ENCODE assay signal across 12 cellular contexts in the genomic region with DNA sequence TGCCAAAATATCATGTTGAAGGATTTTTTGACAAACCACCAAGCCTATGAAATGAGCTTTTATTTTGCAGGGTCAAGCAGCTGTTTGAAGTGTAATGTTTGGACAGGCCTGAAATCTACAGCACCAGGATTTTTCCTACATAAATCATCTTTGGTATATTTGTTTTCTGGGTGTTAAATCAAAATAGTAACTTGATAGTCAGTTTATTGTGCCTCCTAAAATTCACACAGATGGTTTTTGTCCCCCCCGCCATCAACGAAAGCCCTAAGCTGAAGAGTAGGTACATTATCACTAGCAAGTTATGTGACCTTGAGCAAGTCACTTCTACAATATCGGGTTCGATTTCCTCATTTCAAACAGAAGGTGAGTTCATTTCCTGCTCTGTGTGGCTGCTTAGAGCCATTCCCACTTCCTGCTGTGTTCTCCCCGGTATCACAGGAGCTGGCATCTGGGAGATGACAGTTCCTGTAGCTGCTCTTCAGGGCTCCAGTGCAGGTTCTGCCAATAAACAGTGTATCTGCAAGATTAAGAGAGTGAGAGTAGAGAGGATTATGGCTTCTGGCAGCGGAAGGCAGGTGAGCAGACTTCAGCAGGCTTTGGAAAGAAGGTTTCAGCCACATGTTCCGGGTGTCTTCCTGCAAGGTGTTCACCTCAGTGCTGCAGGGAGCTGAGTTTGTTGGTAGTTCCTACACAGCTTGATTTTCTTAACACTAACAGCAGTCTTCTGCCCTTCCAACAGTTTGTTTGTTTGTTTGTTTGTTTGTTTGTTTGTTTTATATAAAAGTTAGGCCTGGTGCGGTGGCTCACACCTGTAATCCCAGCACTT. TPM values are rescaled to one million over a fixed set of nuclear protein-coding genes. Genes with fewer than 3 reads are reported as not detected.
DNase-seq lines count a peak whose midpoint lies in the region; ATAC-seq, FAIRE-seq and TF ChIP-seq lines count a peak whose summit lies in the region.
"Had no signal": no experiment of that assay in that cellular context is flagged by ENCODE, and none has a peak within 500 bp of the region (broad histone marks: within the 10 kb centered on the region; RNA-seq: fewer than 3 reads in every experiment).

No MANE protein-coding gene starts in this region.

- no peaks in the 10 kb centered on the region for H3K27me3 ChIP-seq in PC-9 (ENCODE audit: insufficient read depth, low read depth)
- H3K27me3 ChIP-seq: vagina had no signal

- POLR2A ChIA-PET in A549 (lab: Yijun Ruan, JAX) (interaction anchor here (1.7 kb wide), 1 partner anchor 48 kb away, joined by 10 read pairs; the partner anchor contains the start of gene GNE), PC-9 (lab: Charles Lee; ENCODE audit: unreplicated experiment) (interaction anchor here (0.6 kb wide), 2 partner anchors 31 to 61 kb away, joined by 4 to 5 read pairs; no protein-coding TSS in a partner anchor)

- TF ChIP-seq EP300 in A549 (IDR thresholded peaks at IDR 0.05) = peak in 1 of 2 experiments; percentile 34; a peak in 3 of 5 replicates

- TF ChIP-seq CTCF in A549 (IDR thresholded peaks at IDR 0.05) (no peak), GM12864 (IDR thresholded peaks at IDR 0.05; ENCODE audit: low read depth, low read length, missing control alignments) (no peak), PC-9 (conservative IDR thresholded peaks at IDR 0.05) (no peak), epithelial cell of esophagus (IDR thresholded peaks at IDR 0.05; ENCODE audit: insufficient read depth, low read depth, low read length, missing control alignments) (no peak)

- FAIRE-seq in A549 (lab: Jason Lieb, UNC) = no peak

- peaks cover 21% of the 10 kb centered on the region for H3F3A ChIP-seq in PC-9 (ENCODE audit: insufficient read depth, low read depth)

- CTCF ChIA-PET in A549 (lab: Yijun Ruan, JAX) (interaction anchor here (1.2 to 2.2 kb wide), 6 partner anchors 12 to 59 kb away, joined by 3 to 14 read pairs (median 7); no protein-coding TSS in a partner anchor), PC-9 (lab: Charles Lee) (interaction anchor here (0.5 to 0.6 kb wide), 2 partner anchors 30 to 64 kb away, joined by 5 to 12 read pairs; no protein-coding TSS in a partner anchor)

- no peaks in the 10 kb centered on the region for H3K36me3 ChIP-seq in PC-9 (ENCODE audit: low read depth)
- H3K36me3 ChIP-seq: vagina had no signal

- no TSS peak for BruUV-seq in PC-9 (replicated peaks; lab: Mats Ljungman, UMichigan)

- no peak overlapping the region for H3K4me3 ChIP-seq in A549
- H3K4me3 ChIP-seq in GM12864 (ENCODE audit: low read depth, low read length) = no peak overlapping the region
- H3K4me3 ChIP-seq in PC-9 = peak overlapping the region; percentile 10; the same call in 1 of the 2 replicates
- H3K4me3 ChIP-seq in epithelial cell of esophagus (ENCODE audit: low read length) = no peak overlapping the region
- H3K4me3 ChIP-seq: vagina had no signal

- H4K20me1 ChIP-seq in PC-9 (ENCODE audit: insufficient read depth) = no peaks in the 10 kb centered on the region

- DNase-seq in A549 (ENCODE audit: low read depth in 1 of 2, low spot score in 1 of 2) (peak; percentile 55 to 76), GM12864 (ENCODE audit: low read depth) (peak; percentile 8), PC-9 (peak in 1 of 2 experiments; percentile 88), epithelial cell of esophagus (ENCODE audit: low read depth) (peak; percentile 67), cerebellum (ENCODE audit: low spot score) (no peak), NCI-H187 treated with DMSO at 0.1 percent for 48 hours (lab: John Stamatoyannopoulos, UW) (no peak), amniotic stem cell (lab: John Stamatoyannopoulos, UW) (no peak)
- DNase-seq: activated CD8-positive, alpha-beta memory T cell treated with anti-CD3 and anti-CD28 coated beads for 24 hours; cerebellar nuclear complex; H9 had no signal

- H3K79me2 ChIP-seq in PC-9 (ENCODE audit: low read depth) = no peaks in the 10 kb centered on the region

- TF ChIP-seq RAD21 in A549 (conservative IDR thresholded peaks at IDR 0.05 in 1 of 2, IDR thresholded peaks at IDR 0.05 in 1 of 2) = no peak

- H3K9me3 ChIP-seq in A549 (no peaks in the 10 kb centered on the region), PC-9 (ENCODE audit: insufficient read depth, low read depth) (no peaks in the 10 kb centered on the region)
- H3K9me3 ChIP-seq: vagina had no signal

- ATAC-seq in A549 = peak; percentile 84 to 85
- ATAC-seq in GM19463 (IDR thresholded peaks at IDR 0.05; ENCODE audit: unreplicated experiment) = no peak

- H3K27ac ChIP-seq in A549 (peak overlapping the region; percentile 67 to 84), PC-9 (peak overlapping the region; percentile 71)
- H3K27ac ChIP-seq: vagina had no signal

- H3K4me2 ChIP-seq in A549 = peak overlapping the region; percentile 61
- peak overlapping the region; percentile 43 for H3K4me2 ChIP-seq in PC-9

- H3K9me2 ChIP-seq in PC-9 (ENCODE audit: insufficient read depth) = no peaks in the 10 kb centered on the region

- H3K4me1 ChIP-seq in A549 (peaks cover 27% of the 10 kb centered on the region), PC-9 (replicated peaks; ENCODE audit: insufficient read depth) (peaks cover 21% of the 10 kb centered on the region)

- WGBS in A549 (ENCODE audit: missing lambda C conversion rate) = 38% methylated on average over 8 of the region's 8 CpGs

- peak overlapping the region; percentile 24; the same call in 1 of the 2 replicates for H2AFZ ChIP-seq in PC-9

- intact Hi-C loops in PC-9 (cut with micrococcal nuclease; ENCODE audit: unreplicated experiment) = no loop called here

- no peak for TF ChIP-seq POLR2A in A549 (IDR thresholded peaks at IDR 0.05; ENCODE audit: low read length)

TF ChIP-seq in A549, 52 proteins besides CTCF, POLR2A, EP300 and RAD21:
- TF ChIP-seq EHF (CRISPR knock-in tag; IDR thresholded peaks at IDR 0.05) (no peak), GATA3 (IDR thresholded peaks at IDR 0.05; ENCODE audit: borderline replicate concordance) (peak; percentile 42; the same call in 1 of the 2 replicates), MAZ (IDR thresholded peaks at IDR 0.05; ENCODE audit: borderline replicate concordance, low read depth, low read length) (no peak), JUNB (IDR thresholded peaks at IDR 0.05) (peak; percentile 63), FOSL2 (IDR thresholded peaks at IDR 0.05) (no peak), FOSL2 (CRISPR knock-in tag; IDR thresholded peaks at IDR 0.05) (peak; percentile 15; the same call in 1 of the 2 replicates), JUN (IDR thresholded peaks at IDR 0.05) (peak in 1 of 2 experiments; percentile 43; a peak in 2 of 5 replicates), HEYL (CRISPR knock-in tag; IDR thresholded peaks at IDR 0.05) (no peak)
- TF ChIP-seq, protein P1, sequence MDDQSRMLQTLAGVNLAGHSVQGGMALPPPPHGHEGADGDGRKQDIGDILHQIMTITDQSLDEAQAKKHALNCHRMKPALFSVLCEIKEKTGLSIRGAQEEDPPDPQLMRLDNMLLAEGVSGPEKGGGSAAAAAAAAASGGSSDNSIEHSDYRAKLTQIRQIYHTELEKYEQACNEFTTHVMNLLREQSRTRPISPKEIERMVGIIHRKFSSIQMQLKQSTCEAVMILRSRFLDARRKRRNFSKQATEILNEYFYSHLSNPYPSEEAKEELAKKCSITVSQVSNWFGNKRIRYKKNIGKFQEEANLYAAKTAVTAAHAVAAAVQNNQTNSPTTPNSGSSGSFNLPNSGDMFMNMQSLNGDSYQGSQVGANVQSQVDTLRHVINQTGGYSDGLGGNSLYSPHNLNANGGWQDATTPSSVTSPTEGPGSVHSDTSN (IDR thresholded peaks at IDR 0.05) = no peak
- TF ChIP-seq, protein P2, sequence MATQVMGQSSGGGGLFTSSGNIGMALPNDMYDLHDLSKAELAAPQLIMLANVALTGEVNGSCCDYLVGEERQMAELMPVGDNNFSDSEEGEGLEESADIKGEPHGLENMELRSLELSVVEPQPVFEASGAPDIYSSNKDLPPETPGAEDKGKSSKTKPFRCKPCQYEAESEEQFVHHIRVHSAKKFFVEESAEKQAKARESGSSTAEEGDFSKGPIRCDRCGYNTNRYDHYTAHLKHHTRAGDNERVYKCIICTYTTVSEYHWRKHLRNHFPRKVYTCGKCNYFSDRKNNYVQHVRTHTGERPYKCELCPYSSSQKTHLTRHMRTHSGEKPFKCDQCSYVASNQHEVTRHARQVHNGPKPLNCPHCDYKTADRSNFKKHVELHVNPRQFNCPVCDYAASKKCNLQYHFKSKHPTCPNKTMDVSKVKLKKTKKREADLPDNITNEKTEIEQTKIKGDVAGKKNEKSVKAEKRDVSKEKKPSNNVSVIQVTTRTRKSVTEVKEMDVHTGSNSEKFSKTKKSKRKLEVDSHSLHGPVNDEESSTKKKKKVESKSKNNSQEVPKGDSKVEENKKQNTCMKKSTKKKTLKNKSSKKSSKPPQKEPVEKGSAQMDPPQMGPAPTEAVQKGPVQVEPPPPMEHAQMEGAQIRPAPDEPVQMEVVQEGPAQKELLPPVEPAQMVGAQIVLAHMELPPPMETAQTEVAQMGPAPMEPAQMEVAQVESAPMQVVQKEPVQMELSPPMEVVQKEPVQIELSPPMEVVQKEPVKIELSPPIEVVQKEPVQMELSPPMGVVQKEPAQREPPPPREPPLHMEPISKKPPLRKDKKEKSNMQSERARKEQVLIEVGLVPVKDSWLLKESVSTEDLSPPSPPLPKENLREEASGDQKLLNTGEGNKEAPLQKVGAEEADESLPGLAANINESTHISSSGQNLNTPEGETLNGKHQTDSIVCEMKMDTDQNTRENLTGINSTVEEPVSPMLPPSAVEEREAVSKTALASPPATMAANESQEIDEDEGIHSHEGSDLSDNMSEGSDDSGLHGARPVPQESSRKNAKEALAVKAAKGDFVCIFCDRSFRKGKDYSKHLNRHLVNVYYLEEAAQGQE (IDR thresholded peaks at IDR 0.05) = peak; percentile 48
- TF ChIP-seq, protein P3, sequence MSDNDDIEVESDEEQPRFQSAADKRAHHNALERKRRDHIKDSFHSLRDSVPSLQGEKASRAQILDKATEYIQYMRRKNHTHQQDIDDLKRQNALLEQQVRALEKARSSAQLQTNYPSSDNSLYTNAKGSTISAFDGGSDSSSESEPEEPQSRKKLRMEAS (IDR thresholded peaks at IDR 0.05) = peak; percentile 32; the same call in 1 of the 2 replicates

RNA-seq across cellular contexts. Expression of gene GNE, which starts 48.4 kb away (rescaled TPM):
- polyA plus RNA-seq in A549 (2011; rRNA removed) (32.9 and 39.5 TPM in 2 replicates), A549 (2017; fragmentation: RNase III; extraction: RNeasy Plus Mini Kit Qiagen cat#74134 plus additional on column Dnase treatment) (19.2 to 24.1 TPM (median 23.0 TPM) in 3 replicates)
- 12.7 and 15.5 TPM in 2 replicates for polyA plus RNA-seq in A549 (2012; cell fraction: cytosol; rRNA removed)
- polyA plus RNA-seq in A549 (2012; cell fraction: nucleus; rRNA removed) = 10.2 and 13.9 TPM in 2 replicates
- polyA minus RNA-seq in A549 (2011; rRNA and poly(A)+ RNA removed) = 51.2 and 60.2 TPM in 2 replicates
- total RNA-seq in PC-9 (2021) (20.2 and 23.2 TPM in 2 replicates), cerebellum (22.9 TPM)

Comparison
In these comparisons a context has a peak if more than half of its experiments do, and no peak if none do; other contexts are left out.
1. DNase-seq: peak in A549 (2 of 2), GM12864 (single experiment) and epithelial cell of esophagus (single experiment); none in cerebellum (single experiment), NCI-H187 treated with DMSO at 0.1 percent for 48 hours (single experiment) and amniotic stem cell (single experiment).